In the genomic region with DNA sequence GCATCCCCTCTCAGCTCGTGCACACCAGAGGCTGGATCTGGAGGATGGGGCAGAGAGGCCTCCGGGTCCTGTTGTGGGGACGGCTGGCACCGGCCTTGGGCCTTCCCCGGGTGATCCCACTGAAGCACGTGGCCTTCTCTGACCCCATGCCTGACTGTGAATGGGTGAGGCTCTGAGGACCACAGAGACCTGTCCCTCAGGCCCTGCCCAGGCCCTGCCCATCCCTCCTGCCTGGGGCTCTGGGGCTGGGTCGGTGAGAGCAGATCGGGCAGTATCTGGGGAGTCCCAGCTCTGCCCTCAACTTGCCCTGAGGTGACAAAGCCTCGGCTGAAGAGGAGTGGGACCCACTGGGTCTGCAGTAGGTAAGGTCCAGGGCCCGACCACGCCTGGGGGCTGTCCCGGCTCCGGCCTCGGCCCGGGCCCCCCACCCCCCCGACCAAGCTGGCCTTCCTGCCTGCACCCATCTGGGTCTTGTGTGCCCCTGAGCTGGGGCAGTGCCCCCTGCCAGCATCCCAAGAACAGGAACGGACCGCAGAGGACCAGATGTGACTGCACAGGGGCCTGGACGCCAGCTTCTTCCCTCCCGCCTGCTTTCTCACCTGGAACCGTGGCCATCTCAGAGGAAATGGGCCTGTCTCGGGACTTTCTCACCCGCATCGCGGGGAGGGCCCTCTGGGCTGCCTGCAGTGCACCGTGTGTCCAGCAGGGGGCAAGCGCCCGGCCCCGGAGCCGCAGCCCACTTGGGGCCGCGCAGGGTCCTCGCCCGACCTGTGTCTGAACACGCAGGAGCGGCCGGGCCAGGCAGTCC, we compare ENCODE assay signal across 1 cellular context.
TF ChIP-seq lines count a peak whose summit lies in the region.

No MANE protein-coding gene starts in this region.

TF ChIP-seq in HepG2, 621 proteins besides CTCF, POLR2A, EP300 and RAD21 (continued from another document):
- TF ChIP-seq, protein P1, sequence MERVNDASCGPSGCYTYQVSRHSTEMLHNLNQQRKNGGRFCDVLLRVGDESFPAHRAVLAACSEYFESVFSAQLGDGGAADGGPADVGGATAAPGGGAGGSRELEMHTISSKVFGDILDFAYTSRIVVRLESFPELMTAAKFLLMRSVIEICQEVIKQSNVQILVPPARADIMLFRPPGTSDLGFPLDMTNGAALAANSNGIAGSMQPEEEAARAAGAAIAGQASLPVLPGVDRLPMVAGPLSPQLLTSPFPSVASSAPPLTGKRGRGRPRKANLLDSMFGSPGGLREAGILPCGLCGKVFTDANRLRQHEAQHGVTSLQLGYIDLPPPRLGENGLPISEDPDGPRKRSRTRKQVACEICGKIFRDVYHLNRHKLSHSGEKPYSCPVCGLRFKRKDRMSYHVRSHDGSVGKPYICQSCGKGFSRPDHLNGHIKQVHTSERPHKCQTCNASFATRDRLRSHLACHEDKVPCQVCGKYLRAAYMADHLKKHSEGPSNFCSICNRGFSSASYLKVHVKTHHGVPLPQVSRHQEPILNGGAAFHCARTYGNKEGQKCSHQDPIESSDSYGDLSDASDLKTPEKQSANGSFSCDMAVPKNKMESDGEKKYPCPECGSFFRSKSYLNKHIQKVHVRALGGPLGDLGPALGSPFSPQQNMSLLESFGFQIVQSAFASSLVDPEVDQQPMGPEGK (CRISPR knock-in tag; IDR thresholded peaks at IDR 0.05) = 0 out of 2 replicates have a peak, but pooled peaks have one; percentile 28
- peak; percentile 46 for TF ChIP-seq XRCC5 (optimal IDR thresholded peaks at IDR 0.05; ENCODE audit: low read length)
- TF ChIP-seq, protein P2, sequence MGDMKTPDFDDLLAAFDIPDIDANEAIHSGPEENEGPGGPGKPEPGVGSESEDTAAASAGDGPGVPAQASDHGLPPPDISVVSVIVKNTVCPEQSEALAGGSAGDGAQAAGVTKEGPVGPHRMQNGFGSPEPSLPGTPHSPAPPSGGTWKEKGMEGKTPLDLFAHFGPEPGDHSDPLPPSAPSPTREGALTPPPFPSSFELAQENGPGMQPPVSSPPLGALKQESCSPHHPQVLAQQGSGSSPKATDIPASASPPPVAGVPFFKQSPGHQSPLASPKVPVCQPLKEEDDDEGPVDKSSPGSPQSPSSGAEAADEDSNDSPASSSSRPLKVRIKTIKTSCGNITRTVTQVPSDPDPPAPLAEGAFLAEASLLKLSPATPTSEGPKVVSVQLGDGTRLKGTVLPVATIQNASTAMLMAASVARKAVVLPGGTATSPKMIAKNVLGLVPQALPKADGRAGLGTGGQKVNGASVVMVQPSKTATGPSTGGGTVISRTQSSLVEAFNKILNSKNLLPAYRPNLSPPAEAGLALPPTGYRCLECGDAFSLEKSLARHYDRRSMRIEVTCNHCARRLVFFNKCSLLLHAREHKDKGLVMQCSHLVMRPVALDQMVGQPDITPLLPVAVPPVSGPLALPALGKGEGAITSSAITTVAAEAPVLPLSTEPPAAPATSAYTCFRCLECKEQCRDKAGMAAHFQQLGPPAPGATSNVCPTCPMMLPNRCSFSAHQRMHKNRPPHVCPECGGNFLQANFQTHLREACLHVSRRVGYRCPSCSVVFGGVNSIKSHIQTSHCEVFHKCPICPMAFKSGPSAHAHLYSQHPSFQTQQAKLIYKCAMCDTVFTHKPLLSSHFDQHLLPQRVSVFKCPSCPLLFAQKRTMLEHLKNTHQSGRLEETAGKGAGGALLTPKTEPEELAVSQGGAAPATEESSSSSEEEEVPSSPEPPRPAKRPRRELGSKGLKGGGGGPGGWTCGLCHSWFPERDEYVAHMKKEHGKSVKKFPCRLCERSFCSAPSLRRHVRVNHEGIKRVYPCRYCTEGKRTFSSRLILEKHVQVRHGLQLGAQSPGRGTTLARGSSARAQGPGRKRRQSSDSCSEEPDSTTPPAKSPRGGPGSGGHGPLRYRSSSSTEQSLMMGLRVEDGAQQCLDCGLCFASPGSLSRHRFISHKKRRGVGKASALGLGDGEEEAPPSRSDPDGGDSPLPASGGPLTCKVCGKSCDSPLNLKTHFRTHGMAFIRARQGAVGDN (CRISPR knock-in tag; IDR thresholded peaks at IDR 0.05) = 0 out of 2 replicates have a peak, but pooled peaks have one; percentile 12
- TF ChIP-seq KDM2A (CRISPR knock-in tag; IDR thresholded peaks at IDR 0.05; ENCODE audit: borderline replicate concordance, low read depth) = peak; percentile 34; the same call in 1 of the 2 replicates
